Comparison of ENCODE assay signal across 22 cellular contexts in genomic region chr15:39077998-39078397, GRCh38.
"Had no signal": no experiment of that assay in that cellular context is flagged by ENCODE, and none has a peak within 500 bp of the region (broad histone marks: within the 10 kb centered on the region; RNA-seq: fewer than 3 reads in every experiment).

No MANE protein-coding gene starts in this region.

- H3K27ac ChIP-seq: left ventricle myocardium inferior, thyroid gland had no signal

- FAIRE-seq: bronchial epithelial cell, endothelial cell of umbilical vein had no signal

- H3K9me3 ChIP-seq: esophagus muscularis mucosa, left ventricle myocardium inferior, thyroid gland had no signal

- H3K36me3 ChIP-seq: esophagus muscularis mucosa, left ventricle myocardium inferior, thyroid gland had no signal

- DNase-seq: activated CD4-positive, alpha-beta T cell treated with anti-CD3 and anti-CD28 coated beads, Interleukin-2, amount 50 U/mL, for 1 hour; activated CD8-positive, alpha-beta memory T cell treated with anti-CD3 and anti-CD28 coated beads, Interleukin-2, amount 50 U/mL, for 48 hours; activated effector memory CD4-positive, alpha-beta T cell treated with Interleukin-2 at 50 U/mL for 16 hours; activated naive CD4-positive, alpha-beta T cell treated with anti-CD3 and anti-CD28 coated beads, Interleukin-2, amount 10 ng/mL, durations not matched to agents 7 days and 5 days; activated naive CD8-positive, alpha-beta T cell treated with anti-CD3 and anti-CD28 coated beads, Interleukin-2, amount 50 U/mL, for 24 hours; activated T-cell treated with anti-CD3 and anti-CD28 coated beads, Interleukin-2, amount 50 U/mL, for 48 hours; effector CD4-positive, alpha-beta T cell; foreskin fibroblast; left ventricle myocardium inferior; occipital lobe; posterior cingulate gyrus; retina; stimulated activated CD4-positive, alpha-beta T cell treated with anti-CD3 and anti-CD28 coated beads, Interleukin-12 subunit alpha, Interleukin-12 subunit beta, amount 100 ng/mL, for 4 hours; stimulated activated CD4-positive, alpha-beta T cell treated with anti-CD3 and anti-CD28 coated beads, Interleukin-1b, Interleukin-23, amount 100 ng/mL, for 48 hours; stimulated activated CD8-positive, alpha-beta memory T cell treated with anti-CD3 and anti-CD28 coated beads, Interleukin-4, amount 100 ng/mL, for 48 hours; stimulated activated naive CD4-positive, alpha-beta T cell treated with Interleukin-2 at 50 U/mL for 16 hours; T-helper 1 cell; T1000; thyroid gland had no signal

- H3K27me3 ChIP-seq: esophagus muscularis mucosa, thyroid gland had no signal

- H3K4me3 ChIP-seq: esophagus muscularis mucosa, left ventricle myocardium inferior, thyroid gland had no signal

- H3K4me1 ChIP-seq: thyroid gland had no signal
